15 cellular contexts compared by ENCODE assay signal in genomic region chr7:17242504-17242903, GRCh38.
"Had no signal": no experiment of that assay in that cellular context is flagged by ENCODE, and none has a peak within 500 bp of the region (broad histone marks: within the 10 kb centered on the region; RNA-seq: fewer than 3 reads in every experiment).

No MANE protein-coding gene starts in this region.

- FAIRE-seq: islet of Langerhans had no signal

- H3K4me1 ChIP-seq: gastrocnemius medialis, sigmoid colon had no signal

- H3K36me3 ChIP-seq: gastrocnemius medialis, heart right ventricle, ovary, right atrium auricular region, sigmoid colon, stomach, thoracic aorta had no signal

- H3K27me3 ChIP-seq: gastrocnemius medialis, heart right ventricle, right atrium auricular region, sigmoid colon, stomach had no signal

- H3K9me3 ChIP-seq: gastrocnemius medialis, heart right ventricle, ovary, right atrium auricular region, sigmoid colon, stomach, thoracic aorta had no signal

- H3K4me3 ChIP-seq: gastrocnemius medialis, heart right ventricle, ovary, right atrium auricular region, sigmoid colon, skin epidermis, stomach, thoracic aorta had no signal

- DNase-seq: gastrocnemius medialis; heart right ventricle; hypothalamus; natural killer cell; ovary; sigmoid colon; stimulated activated CD4-positive, alpha-beta T cell treated with anti-CD3 and anti-CD28 coated beads, Interleukin-12 subunit alpha, Interleukin-12 subunit beta, amount 100 ng/mL, for 4 hours; stimulated activated naive CD4-positive, alpha-beta T cell; stomach; substantia nigra had no signal

- H3K27ac ChIP-seq: gastrocnemius medialis, heart right ventricle, ovary, right atrium auricular region, sigmoid colon, skin epidermis, stomach, thoracic aorta had no signal

- ATAC-seq: gastrocnemius medialis, heart right ventricle, left lobe of liver, natural killer cell had no signal
